8 cellular contexts compared by ENCODE assay signal in genomic region chr1:84478876-84479868, GRCh38. TPM values are rescaled to one million over a fixed set of nuclear protein-coding genes. Genes with fewer than 3 reads are reported as not detected.
DNase-seq lines count a peak whose midpoint lies in the region; ATAC-seq and TF ChIP-seq lines count a peak whose summit lies in the region.

Gene RPF1, plus strand, starts transcription at chr1:84479266. Its CDS starts 16 bp downstream, at chr1:84479282.

- H3K9me3 ChIP-seq in liver (ENCODE audit: control insufficient read depth in 4 of 4, low read length in 3 of 4): peaks cover 0 to 13% (median 1%) of the 10 kb centered on the region in 4 donors

- TF ChIP-seq CTCF in liver (IDR thresholded peaks at IDR 0.05; ENCODE audit: low read depth, low read length, missing input control): no peak

- peaks cover 0 to 10% (median 7%) of the 10 kb centered on the region in 4 donors for H3K36me3 ChIP-seq in liver (ENCODE audit: control insufficient read depth in 4 of 4, insufficient read depth in 3 of 4, low read depth in 1 of 4, low read length in 3 of 4)

- H3K27ac ChIP-seq in liver (ENCODE audit: low read depth in 1 of 2, low read length in 2 of 2): peak within 1 kb of the TSS; percentile 67 to 70

- peaks cover 3 to 14% (median 9%) of the 10 kb centered on the region in 4 donors for H3K4me1 ChIP-seq in liver (ENCODE audit: control insufficient read depth in 4 of 4, insufficient read depth in 4 of 4, low read length in 3 of 4)

- ATAC-seq in GM19324 (IDR thresholded peaks at IDR 0.05; ENCODE audit: low FRiP score, unreplicated experiment) (peak; percentile 98), HG03469 (IDR thresholded peaks at IDR 0.05; ENCODE audit: unreplicated experiment) (peak; percentile 87)

- DNase-seq in C1 segment of cervical spinal cord (lab: John Stamatoyannopoulos, UW) (peak; percentile 5 to 83 (median 66)), NCI-H526 (lab: John Stamatoyannopoulos, UW) (peak; percentile 80 to 81), dermis microvascular lymphatic vessel endothelial cell (ENCODE audit: low read depth in 2 of 2) (peak; percentile 68 to 79)
- peak; percentile 65 to 74 for DNase-seq in activated CD4-positive, alpha-beta T cell treated with anti-CD3 and anti-CD28 coated beads, Interleukin-2, amount 50 U/mL, for 4 hours
- peak; percentile 74 for DNase-seq in stimulated activated CD4-positive, alpha-beta T cell treated with anti-CD3 and anti-CD28 coated beads, Interleukin-4, amount 100 ng/mL, for 1 hour

- 5% methylated on average over 51 of the region's 51 CpGs for WGBS in liver

- no peaks in the 10 kb centered on the region for H3K27me3 ChIP-seq in liver (ENCODE audit: control insufficient read depth in 4 of 4, insufficient read depth in 4 of 4, low read length in 3 of 4)

- H3K4me3 ChIP-seq in liver (ENCODE audit: low read depth in 1 of 3, low read length in 3 of 3): peak within 1 kb of the TSS; percentile 90 to 97 (median 94)

- H3K9ac ChIP-seq in liver (ENCODE audit: low read depth in 1 of 2, low read length in 2 of 2): peak within 1 kb of the TSS; percentile 48 to 83

- TF ChIP-seq RAD21 in liver (IDR thresholded peaks at IDR 0.05): peak; percentile 40 to 44

TF ChIP-seq in liver, 16 proteins besides CTCF, POLR2A, EP300 and RAD21:
- TF ChIP-seq ATF3 (IDR thresholded peaks at IDR 0.05): peak; percentile 45
- TF ChIP-seq ZBTB33 (IDR thresholded peaks at IDR 0.05): peak; percentile 73
- TF ChIP-seq FOXA1 (IDR thresholded peaks at IDR 0.05): no peak
- TF ChIP-seq HNF4G (IDR thresholded peaks at IDR 0.05): no peak
- TF ChIP-seq JUND (IDR thresholded peaks at IDR 0.05): peak in 1 of 2 donors; percentile 15
- TF ChIP-seq HNF4A (conservative IDR thresholded peaks at IDR 0.05): peak; percentile 29 to 37
- peak; percentile 37 for TF ChIP-seq TAF1 (conservative IDR thresholded peaks at IDR 0.05)
- TF ChIP-seq RXRA (IDR thresholded peaks at IDR 0.05): peak; percentile 44 to 77
- TF ChIP-seq EGR1 (IDR thresholded peaks at IDR 0.05; ENCODE audit: low read depth in 2 of 2): peak; percentile 75 to 93
- TF ChIP-seq NR2F2 (IDR thresholded peaks at IDR 0.05): peak; percentile 99
- TF ChIP-seq SP1 (IDR thresholded peaks at IDR 0.05): peak; percentile 40
- peak; percentile 93 for TF ChIP-seq MAX (IDR thresholded peaks at IDR 0.05)
- no peak for TF ChIP-seq FOXA2 (IDR thresholded peaks at IDR 0.05)
- TF ChIP-seq GABPA (IDR thresholded peaks at IDR 0.05 in 1 of 2, conservative IDR thresholded peaks at IDR 0.05 in 1 of 2): peak; percentile 100
- peak; percentile 89 for TF ChIP-seq YY1 (IDR thresholded peaks at IDR 0.05)
- no peak for TF ChIP-seq REST (IDR thresholded peaks at IDR 0.05)

RNA-seq across cellular contexts. Expression of gene RPF1, which starts in this region (rescaled TPM):
- total RNA-seq in dermis microvascular lymphatic vessel endothelial cell (18.5 and 20.0 TPM in 2 replicates), liver (10 to 100 TPM; 13.5 to 16.8 TPM)
- 10 to 100 TPM; 14.7 to 15.0 TPM for polyA plus RNA-seq in liver

Comparison
In these comparisons a context has a peak if more than half of its experiments do, and no peak if none do; other contexts are left out.
1. Peak in every context shown above with its lines: DNase-seq, ATAC-seq, H3K4me3 ChIP-seq and H3K27ac ChIP-seq.